In genomic region chr2:217723078-217723477, GRCh38 we compare ENCODE assay signal across 22 cellular contexts.
DNase-seq lines count a peak whose midpoint lies in the region; ATAC-seq and TF ChIP-seq lines count a peak whose summit lies in the region.
"Had no signal": no experiment of that assay in that cellular context is flagged by ENCODE, and none has a peak within 500 bp of the region (broad histone marks: within the 10 kb centered on the region; RNA-seq: fewer than 3 reads in every experiment).

No MANE protein-coding gene starts in this region.

- H3K4me3 ChIP-seq in adipocyte (ENCODE audit: low read length), result no peak overlapping the region
- no peak overlapping the region for H3K4me3 ChIP-seq in foreskin fibroblast (ENCODE audit: low read depth in 1 of 2, low read length in 2 of 2)
- H3K4me3 ChIP-seq: K562, lower lobe of right lung had no signal

- peak; percentile 56 to 64 for ATAC-seq in activated T-cell treated with anti-CD3 and anti-CD28 coated beads, Interleukin-2, amount 50 U/mL, for 72 hours (replicated peaks in 1 of 2)
- ATAC-seq in activated T-cell treated with anti-CD3 and anti-CD28 coated beads, Interleukin-2, amount 50 U/mL, for 4 hours, result no peak
- ATAC-seq in stimulated activated effector memory CD8-positive, alpha-beta T cell treated with anti-CD3 and anti-CD28 coated beads, Interleukin-12 subunit alpha, Interleukin-12 subunit beta, amount 100 ng/mL, for 72 hours, result peak; percentile 31
- ATAC-seq in GM21423 (IDR thresholded peaks at IDR 0.05; ENCODE audit: unreplicated experiment) (no peak), GM18519 (IDR thresholded peaks at IDR 0.05; ENCODE audit: low FRiP score, unreplicated experiment) (no peak)
- ATAC-seq: K562, lower lobe of right lung, right cardiac atrium had no signal

- no peaks in the 10 kb centered on the region for H3K9me3 Mint-ChIP-seq in activated T-cell treated with anti-CD3 and anti-CD28 coated beads, Interleukin-2, amount 50 U/mL, for 72 hours
- H3K9me3 Mint-ChIP-seq in activated T-cell treated with anti-CD3 and anti-CD28 coated beads, Interleukin-2, amount 50 U/mL, for 4 hours, result no peaks in the 10 kb centered on the region
- H3K9me3 Mint-ChIP-seq in stimulated activated effector memory CD8-positive, alpha-beta T cell treated with anti-CD3 and anti-CD28 coated beads, Interleukin-12 subunit alpha, Interleukin-12 subunit beta, amount 100 ng/mL, for 72 hours, result no peaks in the 10 kb centered on the region

- no peaks in the 10 kb centered on the region for H3K27me3 ChIP-seq in adipocyte (replicated peaks; ENCODE audit: control insufficient read depth, insufficient read depth, low read length)

- H3K27me3 Mint-ChIP-seq in activated T-cell treated with anti-CD3 and anti-CD28 coated beads, Interleukin-2, amount 50 U/mL, for 72 hours (ENCODE audit: low read depth), result no peaks in the 10 kb centered on the region
- H3K27me3 Mint-ChIP-seq in activated T-cell treated with anti-CD3 and anti-CD28 coated beads, Interleukin-2, amount 50 U/mL, for 4 hours (ENCODE audit: low read depth), result no peaks in the 10 kb centered on the region

- TF ChIP-seq CTCF in foreskin fibroblast (IDR thresholded peaks at IDR 0.05; ENCODE audit: low read depth, low read length), result no peak

- no peaks in the 10 kb centered on the region for H3K4me1 Mint-ChIP-seq in activated T-cell treated with anti-CD3 and anti-CD28 coated beads, Interleukin-2, amount 50 U/mL, for 72 hours (ENCODE audit: low read depth)
- no peaks in the 10 kb centered on the region for H3K4me1 Mint-ChIP-seq in activated T-cell treated with anti-CD3 and anti-CD28 coated beads, Interleukin-2, amount 50 U/mL, for 4 hours (ENCODE audit: low read depth)
- H3K4me1 Mint-ChIP-seq in stimulated activated effector memory CD8-positive, alpha-beta T cell treated with anti-CD3 and anti-CD28 coated beads, Interleukin-12 subunit alpha, Interleukin-12 subunit beta, amount 100 ng/mL, for 72 hours, result no peaks in the 10 kb centered on the region

- H3K36me3 ChIP-seq in adipocyte (ENCODE audit: control insufficient read depth, insufficient read depth, low read length, severe bottlenecking), result peaks cover 5% of the 10 kb centered on the region
- H3K36me3 ChIP-seq: lower lobe of right lung had no signal

- H3K27ac Mint-ChIP-seq in activated T-cell treated with anti-CD3 and anti-CD28 coated beads, Interleukin-2, amount 50 U/mL, for 72 hours, result no peak overlapping the region
- H3K27ac Mint-ChIP-seq in stimulated activated effector memory CD8-positive, alpha-beta T cell treated with anti-CD3 and anti-CD28 coated beads, Interleukin-12 subunit alpha, Interleukin-12 subunit beta, amount 100 ng/mL, for 72 hours, result no peak overlapping the region

- H3K4me3 Mint-ChIP-seq in activated T-cell treated with anti-CD3 and anti-CD28 coated beads, Interleukin-2, amount 50 U/mL, for 72 hours, result no peak overlapping the region
- H3K4me3 Mint-ChIP-seq in activated T-cell treated with anti-CD3 and anti-CD28 coated beads, Interleukin-2, amount 50 U/mL, for 4 hours, result no peak overlapping the region
- no peak overlapping the region for H3K4me3 Mint-ChIP-seq in stimulated activated effector memory CD8-positive, alpha-beta T cell treated with anti-CD3 and anti-CD28 coated beads, Interleukin-12 subunit alpha, Interleukin-12 subunit beta, amount 100 ng/mL, for 72 hours

- H3K9ac ChIP-seq in adipocyte (ENCODE audit: low read length), result peak overlapping the region; percentile 6

- no peak for DNase-seq in activated T-cell treated with anti-CD3 and anti-CD28 coated beads, Interleukin-2, amount 50 U/mL, for 72 hours
- DNase-seq in activated T-cell treated with anti-CD3 and anti-CD28 coated beads, Interleukin-2, amount 50 U/mL, for 4 hours, result no peak
- peak; percentile 87 for DNase-seq in adipocyte (ENCODE audit: low read depth)
- DNase-seq in foreskin fibroblast, result peak; percentile 68 to 81
- no peak for DNase-seq in stimulated activated effector memory CD8-positive, alpha-beta T cell treated with anti-CD3 and anti-CD28 coated beads, Interleukin-12 subunit alpha, Interleukin-12 subunit beta, amount 100 ng/mL, for 72 hours (ENCODE audit: low spot score in 2 of 2)
- DNase-seq in 8988T, result no peak
- DNase-seq: activated CD8-positive, alpha-beta memory T cell treated with anti-CD3 and anti-CD28 coated beads, Interleukin-2, amount 50 U/mL, for 48 hours; activated effector memory CD4-positive, alpha-beta T cell treated with Interleukin-2 at 50 U/mL for 16 hours; dermis blood vessel endothelial cell; HCEC 1CT; hippocampal formation; islet precursor cell; lower lobe of right lung; NCI-H1436 treated with DMSO at 0.1 percent for 48 hours; NCI-H2171 treated with DMSO at 0.1 percent for 48 hours; NCI-H524 treated with DMSO at 0.1 percent for 48 hours; occipital lobe; right cardiac atrium; substantia nigra had no signal

- no peaks in the 10 kb centered on the region for H3K36me3 Mint-ChIP-seq in activated T-cell treated with anti-CD3 and anti-CD28 coated beads, Interleukin-2, amount 50 U/mL, for 72 hours (ENCODE audit: insufficient read depth in 2 of 2)
- H3K36me3 Mint-ChIP-seq in activated T-cell treated with anti-CD3 and anti-CD28 coated beads, Interleukin-2, amount 50 U/mL, for 4 hours (ENCODE audit: insufficient read depth), result no peaks in the 10 kb centered on the region
- no peaks in the 10 kb centered on the region for H3K36me3 Mint-ChIP-seq in stimulated activated effector memory CD8-positive, alpha-beta T cell treated with anti-CD3 and anti-CD28 coated beads, Interleukin-12 subunit alpha, Interleukin-12 subunit beta, amount 100 ng/mL, for 72 hours

- H3K4me1 ChIP-seq in adipocyte (ENCODE audit: control insufficient read depth, insufficient read depth, low read length), result peaks cover 7% of the 10 kb centered on the region
- H3K4me1 ChIP-seq: lower lobe of right lung had no signal

- H3K9me3 ChIP-seq in adipocyte (ENCODE audit: control insufficient read depth, low read length), result peaks cover 4% of the 10 kb centered on the region
- H3K9me3 ChIP-seq: lower lobe of right lung had no signal

Comparison
In these comparisons a context has a peak if more than half of its experiments do, and no peak if none do; other contexts are left out.
1. ATAC-seq: peak in activated T-cell treated with anti-CD3 and anti-CD28 coated beads, Interleukin-2, amount 50 U/mL, for 72 hours (2 of 2) and stimulated activated effector memory CD8-positive, alpha-beta T cell treated with anti-CD3 and anti-CD28 coated beads, Interleukin-12 subunit alpha, Interleukin-12 subunit beta, amount 100 ng/mL, for 72 hours (single experiment); none in activated T-cell treated with anti-CD3 and anti-CD28 coated beads, Interleukin-2, amount 50 U/mL, for 4 hours (0 of 2), GM21423 (single experiment) and GM18519 (single experiment).
2. DNase-seq: peak in adipocyte (single experiment) and foreskin fibroblast (2 of 2); none in activated T-cell treated with anti-CD3 and anti-CD28 coated beads, Interleukin-2, amount 50 U/mL, for 72 hours (0 of 2), activated T-cell treated with anti-CD3 and anti-CD28 coated beads, Interleukin-2, amount 50 U/mL, for 4 hours (single experiment), stimulated activated effector memory CD8-positive, alpha-beta T cell treated with anti-CD3 and anti-CD28 coated beads, Interleukin-12 subunit alpha, Interleukin-12 subunit beta, amount 100 ng/mL, for 72 hours (0 of 2) and 8988T (single experiment).